ENCODE assay signal across 24 cellular contexts in the genomic region with DNA sequence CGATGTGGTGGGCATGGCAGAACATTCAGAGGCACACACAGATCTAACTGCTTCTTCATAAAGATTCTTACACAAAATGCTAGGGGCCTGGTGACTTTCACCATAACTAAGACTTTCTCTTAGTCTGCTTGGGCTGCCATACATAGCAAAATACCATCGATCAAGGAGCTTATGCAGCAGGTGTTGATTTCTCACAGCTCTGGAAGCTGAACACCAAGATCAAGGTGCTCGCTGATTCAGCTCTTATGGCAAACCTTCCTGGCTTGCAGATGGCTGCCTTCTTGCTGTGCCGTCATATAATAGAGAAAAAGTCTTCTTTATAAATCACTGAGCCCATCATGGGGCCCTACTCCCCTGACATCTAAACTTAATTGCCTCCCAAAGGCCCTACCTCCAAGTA.
"Had no signal": no experiment of that assay in that cellular context is flagged by ENCODE, and none has a peak within 500 bp of the region (broad histone marks: within the 10 kb centered on the region; RNA-seq: fewer than 3 reads in every experiment).

No MANE protein-coding gene starts in this region.

- H3K27ac ChIP-seq: neural progenitor cell, neutrophil, parathyroid adenoma, psoas muscle, right lobe of liver, sigmoid colon, stomach, thoracic aorta, thyroid gland, tibial nerve, upper lobe of left lung, vagina had no signal

- ATAC-seq: natural killer cell; psoas muscle; right cardiac atrium; right lobe of liver; stimulated activated naive B cell treated with anti-CD40 and anti-IgM and Interleukin-4, amounts not matched to agents 10 μg/mL and 1 μg/mL and 100 μg/mL, for 72 hours had no signal

- H2AFZ ChIP-seq: neural progenitor cell, parathyroid adenoma had no signal

- H3K4me2 ChIP-seq: neural progenitor cell had no signal

- H3K4me1 ChIP-seq: parathyroid adenoma, psoas muscle, right lobe of liver, sigmoid colon, stomach, thyroid gland, tibial nerve, upper lobe of left lung, vagina had no signal

- H3K9ac ChIP-seq: neural progenitor cell, parathyroid adenoma had no signal

- DNase-seq: natural killer cell; nucleus accumbens; posterior cingulate gyrus; psoas muscle; right cardiac atrium; right lobe of liver; sigmoid colon; small intestine; stimulated activated CD4-positive, alpha-beta T cell treated with anti-CD3 and anti-CD28 coated beads, Interleukin-15, amount 100 ng/mL, for 24 hours; stimulated activated CD4-positive, alpha-beta T cell treated with anti-CD3 and anti-CD28 coated beads, Interleukin-2, amount 100 ng/mL, for 24 hours; stimulated activated CD4-positive, alpha-beta T cell treated with anti-CD3 and anti-CD28 coated beads, Interleukin-2, amount 100 ng/mL, for 48 hours; stimulated activated CD4-positive, alpha-beta T cell treated with anti-CD3 and anti-CD28 coated beads, Interleukin-4, amount 100 ng/mL, for 24 hours; stimulated activated naive B cell treated with anti-CD40 and anti-IgM and Interleukin-4, amounts not matched to agents 10 μg/mL and 1 μg/mL and 100 μg/mL, for 72 hours; stimulated activated naive CD4-positive, alpha-beta T cell treated with Interleukin-2 at 50 U/mL for 16 hours; stomach; thyroid gland; trophoblast cell had no signal

- H3K36me3 ChIP-seq: neural progenitor cell, neutrophil, right lobe of liver, sigmoid colon, stomach, thoracic aorta, thyroid gland, tibial nerve, upper lobe of left lung, vagina had no signal

- H3K4me3 ChIP-seq: neural progenitor cell, psoas muscle, right lobe of liver, sigmoid colon, stomach, thoracic aorta, thyroid gland, tibial nerve, upper lobe of left lung, vagina had no signal

- H3K79me2 ChIP-seq: parathyroid adenoma had no signal

- H3K27me3 ChIP-seq: neural progenitor cell, neutrophil, right lobe of liver, thyroid gland, tibial nerve, upper lobe of left lung, vagina had no signal

- H3K9me3 ChIP-seq: neutrophil, psoas muscle, right lobe of liver, sigmoid colon, stomach, thoracic aorta, thyroid gland, tibial nerve, upper lobe of left lung, vagina had no signal
